ENCODE assay signal across 2 cellular contexts in the genomic region with DNA sequence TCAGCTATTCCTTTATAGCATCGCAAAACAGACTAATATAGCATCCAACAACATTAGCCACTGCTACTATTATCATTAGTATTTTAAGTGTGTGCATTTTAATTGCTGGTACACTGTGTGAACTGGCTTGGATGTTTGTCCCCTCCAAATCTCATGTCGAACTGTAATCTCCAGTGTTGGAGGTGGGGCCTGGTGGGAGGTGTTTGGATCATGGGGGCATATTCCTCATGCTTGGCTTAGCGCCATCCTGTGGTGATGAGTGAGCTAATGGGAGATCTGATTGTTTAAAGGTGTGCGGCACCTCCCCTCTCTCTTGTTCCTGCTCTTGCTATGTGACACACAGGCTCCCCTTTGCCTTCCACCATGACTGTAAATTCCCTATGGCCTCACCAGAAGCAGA.
TF ChIP-seq lines count a peak whose summit lies in the region.

No MANE protein-coding gene starts in this region.

TF ChIP-seq in SK-N-SH, 30 proteins besides CTCF, POLR2A, EP300 and RAD21 (continued from another document):
- TF ChIP-seq, protein P1, sequence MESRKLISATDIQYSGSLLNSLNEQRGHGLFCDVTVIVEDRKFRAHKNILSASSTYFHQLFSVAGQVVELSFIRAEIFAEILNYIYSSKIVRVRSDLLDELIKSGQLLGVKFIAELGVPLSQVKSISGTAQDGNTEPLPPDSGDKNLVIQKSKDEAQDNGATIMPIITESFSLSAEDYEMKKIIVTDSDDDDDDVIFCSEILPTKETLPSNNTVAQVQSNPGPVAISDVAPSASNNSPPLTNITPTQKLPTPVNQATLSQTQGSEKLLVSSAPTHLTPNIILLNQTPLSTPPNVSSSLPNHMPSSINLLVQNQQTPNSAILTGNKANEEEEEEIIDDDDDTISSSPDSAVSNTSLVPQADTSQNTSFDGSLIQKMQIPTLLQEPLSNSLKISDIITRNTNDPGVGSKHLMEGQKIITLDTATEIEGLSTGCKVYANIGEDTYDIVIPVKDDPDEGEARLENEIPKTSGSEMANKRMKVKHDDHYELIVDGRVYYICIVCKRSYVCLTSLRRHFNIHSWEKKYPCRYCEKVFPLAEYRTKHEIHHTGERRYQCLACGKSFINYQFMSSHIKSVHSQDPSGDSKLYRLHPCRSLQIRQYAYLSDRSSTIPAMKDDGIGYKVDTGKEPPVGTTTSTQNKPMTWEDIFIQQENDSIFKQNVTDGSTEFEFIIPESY (IDR thresholded peaks at IDR 0.05; ENCODE audit: borderline replicate concordance, low read depth), result no peak
- no peak for TF ChIP-seq EZH2phosphoT487 (IDR thresholded peaks at IDR 0.05; ENCODE audit: borderline replicate concordance, low read depth)
- TF ChIP-seq, protein P2, sequence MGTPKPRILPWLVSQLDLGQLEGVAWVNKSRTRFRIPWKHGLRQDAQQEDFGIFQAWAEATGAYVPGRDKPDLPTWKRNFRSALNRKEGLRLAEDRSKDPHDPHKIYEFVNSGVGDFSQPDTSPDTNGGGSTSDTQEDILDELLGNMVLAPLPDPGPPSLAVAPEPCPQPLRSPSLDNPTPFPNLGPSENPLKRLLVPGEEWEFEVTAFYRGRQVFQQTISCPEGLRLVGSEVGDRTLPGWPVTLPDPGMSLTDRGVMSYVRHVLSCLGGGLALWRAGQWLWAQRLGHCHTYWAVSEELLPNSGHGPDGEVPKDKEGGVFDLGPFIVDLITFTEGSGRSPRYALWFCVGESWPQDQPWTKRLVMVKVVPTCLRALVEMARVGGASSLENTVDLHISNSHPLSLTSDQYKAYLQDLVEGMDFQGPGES (IDR thresholded peaks at IDR 0.05; ENCODE audit: low read depth, low read length), result no peak
- TF ChIP-seq, protein P3, sequence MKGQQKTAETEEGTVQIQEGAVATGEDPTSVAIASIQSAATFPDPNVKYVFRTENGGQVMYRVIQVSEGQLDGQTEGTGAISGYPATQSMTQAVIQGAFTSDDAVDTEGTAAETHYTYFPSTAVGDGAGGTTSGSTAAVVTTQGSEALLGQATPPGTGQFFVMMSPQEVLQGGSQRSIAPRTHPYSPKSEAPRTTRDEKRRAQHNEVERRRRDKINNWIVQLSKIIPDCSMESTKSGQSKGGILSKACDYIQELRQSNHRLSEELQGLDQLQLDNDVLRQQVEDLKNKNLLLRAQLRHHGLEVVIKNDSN (IDR thresholded peaks at IDR 0.05; ENCODE audit: borderline replicate concordance, low read depth), result no peak

TF ChIP-seq in SK-N-SH treated with all-trans-retinoic acid at 6 μM for 48 hours, 23 proteins besides CTCF, POLR2A, EP300 and RAD21 (continued from another document):
- TF ChIP-seq, protein P4, sequence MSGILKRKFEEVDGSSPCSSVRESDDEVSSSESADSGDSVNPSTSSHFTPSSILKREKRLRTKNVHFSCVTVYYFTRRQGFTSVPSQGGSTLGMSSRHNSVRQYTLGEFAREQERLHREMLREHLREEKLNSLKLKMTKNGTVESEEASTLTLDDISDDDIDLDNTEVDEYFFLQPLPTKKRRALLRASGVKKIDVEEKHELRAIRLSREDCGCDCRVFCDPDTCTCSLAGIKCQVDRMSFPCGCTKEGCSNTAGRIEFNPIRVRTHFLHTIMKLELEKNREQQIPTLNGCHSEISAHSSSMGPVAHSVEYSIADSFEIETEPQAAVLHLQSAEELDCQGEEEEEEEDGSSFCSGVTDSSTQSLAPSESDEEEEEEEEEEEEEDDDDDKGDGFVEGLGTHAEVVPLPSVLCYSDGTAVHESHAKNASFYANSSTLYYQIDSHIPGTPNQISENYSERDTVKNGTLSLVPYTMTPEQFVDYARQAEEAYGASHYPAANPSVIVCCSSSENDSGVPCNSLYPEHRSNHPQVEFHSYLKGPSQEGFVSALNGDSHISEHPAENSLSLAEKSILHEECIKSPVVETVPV (CRISPR knock-in tag; IDR thresholded peaks at IDR 0.05), result no peak
- no peak for TF ChIP-seq ZC3H10 (CRISPR knock-in tag; IDR thresholded peaks at IDR 0.05)
- no peak for TF ChIP-seq OSR1 (CRISPR knock-in tag; IDR thresholded peaks at IDR 0.05)
- TF ChIP-seq, protein P5, sequence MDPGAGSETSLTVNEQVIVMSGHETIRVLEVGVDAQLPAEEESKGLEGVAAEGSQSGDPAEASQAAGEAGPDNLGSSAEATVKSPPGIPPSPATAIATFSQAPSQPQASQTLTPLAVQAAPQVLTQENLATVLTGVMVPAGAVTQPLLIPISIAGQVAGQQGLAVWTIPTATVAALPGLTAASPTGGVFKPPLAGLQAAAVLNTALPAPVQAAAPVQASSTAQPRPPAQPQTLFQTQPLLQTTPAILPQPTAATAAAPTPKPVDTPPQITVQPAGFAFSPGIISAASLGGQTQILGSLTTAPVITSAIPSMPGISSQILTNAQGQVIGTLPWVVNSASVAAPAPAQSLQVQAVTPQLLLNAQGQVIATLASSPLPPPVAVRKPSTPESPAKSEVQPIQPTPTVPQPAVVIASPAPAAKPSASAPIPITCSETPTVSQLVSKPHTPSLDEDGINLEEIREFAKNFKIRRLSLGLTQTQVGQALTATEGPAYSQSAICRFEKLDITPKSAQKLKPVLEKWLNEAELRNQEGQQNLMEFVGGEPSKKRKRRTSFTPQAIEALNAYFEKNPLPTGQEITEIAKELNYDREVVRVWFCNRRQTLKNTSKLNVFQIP (CRISPR knock-in tag; IDR thresholded peaks at IDR 0.05; ENCODE audit: borderline replicate concordance, low read depth), result no peak
- TF ChIP-seq PPARA (CRISPR knock-in tag; IDR thresholded peaks at IDR 0.05; ENCODE audit: borderline replicate concordance), result no peak
- TF ChIP-seq ISL1 (CRISPR knock-in tag; IDR thresholded peaks at IDR 0.05), result no peak
- TF ChIP-seq, protein P6, sequence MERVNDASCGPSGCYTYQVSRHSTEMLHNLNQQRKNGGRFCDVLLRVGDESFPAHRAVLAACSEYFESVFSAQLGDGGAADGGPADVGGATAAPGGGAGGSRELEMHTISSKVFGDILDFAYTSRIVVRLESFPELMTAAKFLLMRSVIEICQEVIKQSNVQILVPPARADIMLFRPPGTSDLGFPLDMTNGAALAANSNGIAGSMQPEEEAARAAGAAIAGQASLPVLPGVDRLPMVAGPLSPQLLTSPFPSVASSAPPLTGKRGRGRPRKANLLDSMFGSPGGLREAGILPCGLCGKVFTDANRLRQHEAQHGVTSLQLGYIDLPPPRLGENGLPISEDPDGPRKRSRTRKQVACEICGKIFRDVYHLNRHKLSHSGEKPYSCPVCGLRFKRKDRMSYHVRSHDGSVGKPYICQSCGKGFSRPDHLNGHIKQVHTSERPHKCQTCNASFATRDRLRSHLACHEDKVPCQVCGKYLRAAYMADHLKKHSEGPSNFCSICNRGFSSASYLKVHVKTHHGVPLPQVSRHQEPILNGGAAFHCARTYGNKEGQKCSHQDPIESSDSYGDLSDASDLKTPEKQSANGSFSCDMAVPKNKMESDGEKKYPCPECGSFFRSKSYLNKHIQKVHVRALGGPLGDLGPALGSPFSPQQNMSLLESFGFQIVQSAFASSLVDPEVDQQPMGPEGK (CRISPR knock-in tag; IDR thresholded peaks at IDR 0.05; ENCODE audit: borderline replicate concordance), result no peak
TF ChIP-seq in SK-N-SH treated with all-trans-retinoic acid at 6 μM for 48 hours: peak in this region for 0.
